8 cellular contexts compared by ENCODE assay signal in genomic region chr19:49017666-49018351, GRCh38. TPM values are rescaled to one million over a fixed set of nuclear protein-coding genes. Genes with fewer than 3 reads are reported as not detected.
DNase-seq lines count a peak whose midpoint lies in the region; ATAC-seq lines count a peak whose summit lies in the region.

No MANE protein-coding gene starts in this region.

- ATAC-seq in effector memory CD8-positive, alpha-beta T cell (replicated peaks): peak; percentile 82
- ATAC-seq in GM18858 (IDR thresholded peaks at IDR 0.05; ENCODE audit: unreplicated experiment): no peak

- peaks cover 9% of the 10 kb centered on the region for H3K27me3 Mint-ChIP-seq in activated CD4-positive, alpha-beta memory T cell treated with anti-CD3 and anti-CD28 coated beads, Interleukin-2, amount 10 ng/mL, durations not matched to agents 7 days and 5 days
- peaks cover 0 to 8% of the 10 kb centered on the region in 2 donors for H3K27me3 Mint-ChIP-seq in effector memory CD8-positive, alpha-beta T cell

- peak overlapping the region; percentile 32 for H3K4me3 ChIP-seq in mononuclear cell (ENCODE audit: low read length)

- peak overlapping the region; percentile 82 for H3K4me3 Mint-ChIP-seq in activated CD4-positive, alpha-beta memory T cell treated with anti-CD3 and anti-CD28 coated beads, Interleukin-2, amount 10 ng/mL, durations not matched to agents 7 days and 5 days
- H3K4me3 Mint-ChIP-seq in effector memory CD8-positive, alpha-beta T cell: peak overlapping the region; percentile 93 to 94

- peaks cover 22% of the 10 kb centered on the region for H3K4me1 ChIP-seq in mononuclear cell (ENCODE audit: insufficient read depth, low read length)

- POLR2A ChIA-PET in activated CD4-positive, alpha-beta memory T cell treated with anti-CD3 and anti-CD28 coated beads, Interleukin-2, amount 10 ng/mL, durations not matched to agents 7 days and 5 days (lab: Charles Lee): interaction anchor here (0.7 to 2.7 kb wide), 3 partner anchors 9 to 68 kb away, joined by 3 to 15 read pairs (median 3); partner anchors contain the start of genes GYS1 and RUVBL2

- H3K4me1 Mint-ChIP-seq in activated CD4-positive, alpha-beta memory T cell treated with anti-CD3 and anti-CD28 coated beads, Interleukin-2, amount 10 ng/mL, durations not matched to agents 7 days and 5 days: peaks cover 38% of the 10 kb centered on the region
- H3K4me1 Mint-ChIP-seq in effector memory CD8-positive, alpha-beta T cell (ENCODE audit: low read depth in 2 of 2): peaks cover 11 to 19% of the 10 kb centered on the region in 2 donors

- H3K27ac Mint-ChIP-seq in activated CD4-positive, alpha-beta memory T cell treated with anti-CD3 and anti-CD28 coated beads, Interleukin-2, amount 10 ng/mL, durations not matched to agents 7 days and 5 days: no peak overlapping the region
- no peak overlapping the region for H3K27ac Mint-ChIP-seq in effector memory CD8-positive, alpha-beta T cell

- DNase-seq in NCI-H82 (lab: John Stamatoyannopoulos, UW): peak; percentile 82
- no peak for DNase-seq in NCI-H82 treated with DMSO at 0.1 percent for 48 hours (lab: John Stamatoyannopoulos, UW; ENCODE audit: unreplicated experiment)
- DNase-seq in NCI-H2171 (lab: John Stamatoyannopoulos, UW): peak; percentile 62
- peak; percentile 72 for DNase-seq in activated CD4-positive, alpha-beta memory T cell treated with anti-CD3 and anti-CD28 coated beads, Interleukin-2, amount 10 ng/mL, durations not matched to agents 7 days and 5 days
- peak; percentile 68 to 74 (median 71) for DNase-seq in effector memory CD8-positive, alpha-beta T cell
- peak; percentile 46 to 72 (median 58) for DNase-seq in stimulated activated naive CD4-positive, alpha-beta T cell (lab: John Stamatoyannopoulos, UW)

- no peaks in the 10 kb centered on the region for H3K9me3 ChIP-seq in mononuclear cell (ENCODE audit: low read depth, low read length)

- peaks cover 11% of the 10 kb centered on the region for H3K36me3 Mint-ChIP-seq in activated CD4-positive, alpha-beta memory T cell treated with anti-CD3 and anti-CD28 coated beads, Interleukin-2, amount 10 ng/mL, durations not matched to agents 7 days and 5 days (ENCODE audit: low read depth)
- H3K36me3 Mint-ChIP-seq in effector memory CD8-positive, alpha-beta T cell (ENCODE audit: insufficient read depth): peaks cover 4% of the 10 kb centered on the region

- H3K27me3 ChIP-seq in mononuclear cell (ENCODE audit: insufficient read depth, low read length): peaks cover 14% of the 10 kb centered on the region

- H3K9me3 Mint-ChIP-seq in activated CD4-positive, alpha-beta memory T cell treated with anti-CD3 and anti-CD28 coated beads, Interleukin-2, amount 10 ng/mL, durations not matched to agents 7 days and 5 days: no peaks in the 10 kb centered on the region
- H3K9me3 Mint-ChIP-seq in effector memory CD8-positive, alpha-beta T cell: no peaks in the 10 kb centered on the region

- CTCF ChIA-PET in activated CD4-positive, alpha-beta memory T cell treated with anti-CD3 and anti-CD28 coated beads, Interleukin-2, amount 10 ng/mL, durations not matched to agents 7 days and 5 days (lab: Charles Lee): interaction anchor here (0.8 to 6.0 kb wide), 3 partner anchors 18 to 77 kb away, joined by 3 to 52 read pairs (median 28); partner anchors contain the start of genes GYS1 and RUVBL2

RNA-seq across cellular contexts. Expression of gene LHB, which starts 0.9 kb away (rescaled TPM):
- total RNA-seq in activated CD4-positive, alpha-beta memory T cell treated with anti-CD3 and anti-CD28 coated beads, Interleukin-2, amount 10 ng/mL, durations not matched to agents 7 days and 5 days: under 1 TPM; 0.63 to 0.88 TPM
- total RNA-seq in mononuclear cell: not detected

RNA-seq across cellular contexts. Expression of gene CGB3, which starts 6.3 kb away (rescaled TPM):
- total RNA-seq in activated CD4-positive, alpha-beta memory T cell treated with anti-CD3 and anti-CD28 coated beads, Interleukin-2, amount 10 ng/mL, durations not matched to agents 7 days and 5 days: not detected
- not detected for total RNA-seq in mononuclear cell

RNA-seq across cellular contexts. Expression of gene CGB2, which starts 13.9 kb away (rescaled TPM):
- total RNA-seq in activated CD4-positive, alpha-beta memory T cell treated with anti-CD3 and anti-CD28 coated beads, Interleukin-2, amount 10 ng/mL, durations not matched to agents 7 days and 5 days: not detected
- total RNA-seq in mononuclear cell: not detected

RNA-seq across cellular contexts. Expression of gene CGB1, which starts 18.9 kb away (rescaled TPM):
- not detected for total RNA-seq in activated CD4-positive, alpha-beta memory T cell treated with anti-CD3 and anti-CD28 coated beads, Interleukin-2, amount 10 ng/mL, durations not matched to agents 7 days and 5 days
- not detected for total RNA-seq in mononuclear cell

RNA-seq across cellular contexts. Expression of gene RUVBL2, which starts 24.1 kb away (rescaled TPM):
- total RNA-seq in activated CD4-positive, alpha-beta memory T cell treated with anti-CD3 and anti-CD28 coated beads, Interleukin-2, amount 10 ng/mL, durations not matched to agents 7 days and 5 days: 10 to 100 TPM; 74.7 to 80.1 TPM
- 19.9 TPM for total RNA-seq in mononuclear cell
